14 cellular contexts compared by ENCODE assay signal in the genomic region with DNA sequence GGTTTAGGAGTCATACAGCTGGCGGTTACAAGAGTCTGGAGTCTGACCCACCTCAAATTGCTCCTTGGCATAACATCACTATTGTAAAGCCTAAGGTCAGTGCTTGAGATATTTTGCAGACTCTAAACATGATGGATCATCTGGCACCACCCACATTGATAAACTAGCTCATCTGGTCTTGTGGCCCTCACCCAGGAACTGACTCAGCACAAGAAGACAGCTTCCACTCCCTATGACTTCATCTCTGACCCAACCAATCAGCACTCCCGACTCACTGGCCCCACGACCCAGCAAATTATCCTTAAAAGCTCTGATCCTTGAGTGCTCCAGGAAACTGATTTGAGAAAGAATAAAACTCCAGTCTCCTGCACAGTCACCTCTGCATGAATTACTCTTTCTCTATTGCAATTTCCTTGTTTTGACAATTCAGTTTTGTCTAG.
DNase-seq lines count a peak whose midpoint lies in the region; ATAC-seq and FAIRE-seq lines count a peak whose summit lies in the region.
"Had no signal": no experiment of that assay in that cellular context is flagged by ENCODE, and none has a peak within 500 bp of the region (broad histone marks: within the 10 kb centered on the region; RNA-seq: fewer than 3 reads in every experiment).

No MANE protein-coding gene starts in this region.

- peaks cover 22% of the 10 kb centered on the region for H3K4me1 ChIP-seq in SJSA1 (replicated peaks)

- ATAC-seq in GM18870 (IDR thresholded peaks at IDR 0.05; ENCODE audit: unreplicated experiment) (no peak), HG02798 (IDR thresholded peaks at IDR 0.05; ENCODE audit: poor library complexity, unreplicated experiment) (no peak)
- ATAC-seq: right cardiac atrium, Right ventricle myocardium inferior had no signal

- H3K4me3 ChIP-seq in SJSA1, result no peak overlapping the region

- no peaks in the 10 kb centered on the region for H3K27me3 ChIP-seq in SJSA1 (replicated peaks)

- DNase-seq in H4 (ENCODE audit: low spot score) (peak; percentile 62), SJSA1 (ENCODE audit: low read depth in 1 of 2, low spot score in 2 of 2) (peak; percentile 85), fibroblast of peridontal ligament (ENCODE audit: extremely low read depth) (peak; percentile 84), stromal cell of bone marrow (ENCODE audit: low read depth) (peak; percentile 66), urothelium cell line (ENCODE audit: low spot score) (no peak), activated T-cell treated with anti-CD3 and anti-CD28 coated beads for 4 hours (no peak)
- DNase-seq: activated B cell treated with CpG ODN at 0.5 μM for 24 hours, caudate nucleus, DMS79, head of caudate nucleus, right cardiac atrium had no signal

- peak overlapping the region; percentile 77 for H3K27ac ChIP-seq in SJSA1

- H3K36me3 ChIP-seq in SJSA1, result no peaks in the 10 kb centered on the region

- no peak for FAIRE-seq in urothelium cell line (lab: Jason Lieb, UNC)

- 0 out of 2 replicates have a peak, but pooled peaks cover 9% of the 10 kb centered on the region for H3K9me3 ChIP-seq in SJSA1 (replicated peaks)

Comparison
In these comparisons a context has a peak if more than half of its experiments do, and no peak if none do; other contexts are left out.
1. DNase-seq: peak in H4 (single experiment), SJSA1 (2 of 2), fibroblast of peridontal ligament (single experiment) and stromal cell of bone marrow (single experiment); none in urothelium cell line (single experiment) and activated T-cell treated with anti-CD3 and anti-CD28 coated beads for 4 hours (single experiment).